9 cellular contexts compared by ENCODE assay signal in genomic region chr7:143284591-143285453, GRCh38. TPM values are rescaled to one million over a fixed set of nuclear protein-coding genes. Genes with fewer than 3 reads are reported as not detected.
DNase-seq lines count a peak whose midpoint lies in the region; ATAC-seq and TF ChIP-seq lines count a peak whose summit lies in the region.
"Had no signal": no experiment of that assay in that cellular context is flagged by ENCODE, and none has a peak within 500 bp of the region (broad histone marks: within the 10 kb centered on the region; RNA-seq: fewer than 3 reads in every experiment).

TMEM139 (plus strand) TSS chr7:143284958; CDS start chr7:143285958, 1,000 bp downstream.

- H3K4me3 Mint-ChIP-seq in mesothelial cell of epicardium = peak within 1 kb of the TSS; percentile 63

- peaks cover 0 to 4% (median 0%) of the 10 kb centered on the region in 11 experiments; a peak in 5 of 22 replicates for H3K36me3 ChIP-seq in BLaER1 treated with 17β-estradiol and CSF1 and Interleukin-3, amounts not matched to agents 10 nM and 100 nM
- H3K36me3 ChIP-seq in Loucy (ENCODE audit: insufficient read depth, low read length) (no peaks in the 10 kb centered on the region), aorta (ENCODE audit: control insufficient read depth in 1 of 2, insufficient read depth in 2 of 2, low read length in 1 of 2) (no peaks in the 10 kb centered on the region)

- H3F3A ChIP-seq in Loucy (ENCODE audit: low read depth) = no peaks in the 10 kb centered on the region

- peak within 1 kb of the TSS; percentile 96 for H3K27ac Mint-ChIP-seq in mesothelial cell of epicardium

- no peaks in the 10 kb centered on the region for H3K27me3 Mint-ChIP-seq in mesothelial cell of epicardium (ENCODE audit: low read depth)

- peaks cover 4% of the 10 kb centered on the region for H3K9me3 Mint-ChIP-seq in mesothelial cell of epicardium

- DNase-seq in coronary artery (ENCODE audit: low spot score) (no peak), mesothelial cell of epicardium (ENCODE audit: low spot score in 2 of 2, unreplicated experiment in 2 of 2) (peak in 1 of 2 experiments; percentile 44), mesenteric fat pad (ENCODE audit: low spot score) (no peak), aorta (no peak), cerebellar cortex (ENCODE audit: low spot score) (no peak), NCI-H2196 (lab: John Stamatoyannopoulos, UW; ENCODE audit: unreplicated experiment) (no peak)
- DNase-seq: NCI-H748 treated with DMSO at 0.1 percent for 48 hours had no signal

- H3K4me2 ChIP-seq in BLaER1 treated with 17β-estradiol and CSF1 and Interleukin-3, amounts not matched to agents 10 nM and 100 nM = peak within 1 kb of the TSS in 6 of 11 experiments; percentile 0 to 36 (median 16); a peak in 6 of 22 replicates
- no peak within 1 kb of the TSS for H3K4me2 ChIP-seq in Loucy (ENCODE audit: low read depth, low read length, poor library complexity, severe bottlenecking)

- H3K27ac ChIP-seq in BLaER1 treated with 17β-estradiol and CSF1 and Interleukin-3, amounts not matched to agents 10 nM and 100 nM = no peak within 1 kb of the TSS
- H3K27ac ChIP-seq in coronary artery (no peak within 1 kb of the TSS), aorta (ENCODE audit: low read depth in 1 of 2, low read length in 2 of 2) (no peak within 1 kb of the TSS)

- 61 to 70% methylated on average over 17 to 19 of the region's 19 CpGs for WGBS in aorta, 2 donors

- no peak within 1 kb of the TSS for H3K4me3 ChIP-seq in BLaER1 treated with 17β-estradiol and CSF1 and Interleukin-3, amounts not matched to agents 10 nM and 100 nM
- H3K4me3 ChIP-seq in Loucy (ENCODE audit: low read length, poor library complexity, severe bottlenecking) (no peak within 1 kb of the TSS), coronary artery (peak within 1 kb of the TSS; percentile 8), aorta (ENCODE audit: low read length in 2 of 2) (no peak within 1 kb of the TSS)

- no peak for ATAC-seq in aorta (ENCODE audit: low FRiP score)

- no peaks in the 10 kb centered on the region for H3K27me3 ChIP-seq in BLaER1 treated with 17β-estradiol and CSF1 and Interleukin-3, amounts not matched to agents 10 nM and 100 nM
- H3K27me3 ChIP-seq in Loucy (ENCODE audit: insufficient read depth, low read length, poor library complexity, severe bottlenecking) (no peaks in the 10 kb centered on the region), aorta (ENCODE audit: control insufficient read depth in 1 of 2, insufficient read depth in 2 of 2, low read length in 1 of 2) (no peaks in the 10 kb centered on the region)

- H3K4me1 ChIP-seq in BLaER1 treated with 17β-estradiol and CSF1 and Interleukin-3, amounts not matched to agents 10 nM and 100 nM = peaks cover 6 to 29% (median 19%) of the 10 kb centered on the region in 10 experiments
- H3K4me1 ChIP-seq in Loucy (ENCODE audit: insufficient read depth, low read length, poor library complexity, severe bottlenecking) = peaks cover 19% of the 10 kb centered on the region
- no peaks in the 10 kb centered on the region for H3K4me1 ChIP-seq in aorta (ENCODE audit: control insufficient read depth in 1 of 2, insufficient read depth in 2 of 2, low read length in 2 of 2)

- intact Hi-C loops in aorta (cut with DNase I) = no loop called here

- H4K20me1 ChIP-seq in BLaER1 treated with 17β-estradiol and CSF1 and Interleukin-3, amounts not matched to agents 10 nM and 100 nM = peaks cover 0 to 12% (median 5%) of the 10 kb centered on the region in 11 experiments; a peak in 15 of 22 replicates
- peaks cover 11% of the 10 kb centered on the region for H4K20me1 ChIP-seq in Loucy (ENCODE audit: insufficient read depth, low read length, poor library complexity, severe bottlenecking)

- peaks cover 51% of the 10 kb centered on the region for H3K4me1 Mint-ChIP-seq in mesothelial cell of epicardium

- peaks cover 2% of the 10 kb centered on the region for H3K36me3 Mint-ChIP-seq in mesothelial cell of epicardium

- H3K79me2 ChIP-seq in Loucy (ENCODE audit: insufficient read depth, low read length) = peaks cover 16% of the 10 kb centered on the region

- no peak for TF ChIP-seq CTCF in Loucy (conservative IDR thresholded peaks at IDR 0.05; ENCODE audit: low read length)
- TF ChIP-seq CTCF in coronary artery (IDR thresholded peaks at IDR 0.05) = no peak
- TF ChIP-seq CTCF in mesothelial cell of epicardium (IDR thresholded peaks at IDR 0.05; ENCODE audit: unreplicated experiment) = no peak

- H3K9ac ChIP-seq in BLaER1 treated with 17β-estradiol and CSF1 and Interleukin-3, amounts not matched to agents 10 nM and 100 nM = no peak within 1 kb of the TSS
- H3K9ac ChIP-seq in Loucy (ENCODE audit: low read depth, low read length, poor library complexity, severe bottlenecking) = peak within 1 kb of the TSS; percentile 35

- H2AFZ ChIP-seq in Loucy (ENCODE audit: low read length) = no peak within 1 kb of the TSS

- H3K9me3 ChIP-seq in BLaER1 treated with 17β-estradiol and CSF1 and Interleukin-3, amounts not matched to agents 10 nM and 100 nM (replicated peaks in 1 of 11) = peaks cover 0 to 15% (median 0%) of the 10 kb centered on the region in 11 experiments; a peak in 11 of 22 replicates
- H3K9me3 ChIP-seq in Loucy (ENCODE audit: insufficient read depth, low read depth, low read length) = no peaks in the 10 kb centered on the region
- H3K9me3 ChIP-seq in aorta (ENCODE audit: control insufficient read depth, low read length) = no peaks in the 10 kb centered on the region

- no peaks in the 10 kb centered on the region for H3K9me2 ChIP-seq in Loucy (replicated peaks; ENCODE audit: low read depth, low read length)

RNA-seq across cellular contexts. Expression of gene TMEM139, which starts in this region (rescaled TPM):
- total RNA-seq in mesothelial cell of epicardium (6.1 to 10.1 TPM (median 7.9 TPM) in 3 replicates), mesenteric fat pad (3.7 TPM), aorta (1 to 10 TPM in 1 of 2 donors, under 1 TPM in 1; 0.32 to 1.2 TPM)
- 10 to 100 TPM in 1 of 2 donors, under 1 TPM in 1; 0.10 to 17.3 TPM for polyA plus RNA-seq in aorta
